In the genomic region with DNA sequence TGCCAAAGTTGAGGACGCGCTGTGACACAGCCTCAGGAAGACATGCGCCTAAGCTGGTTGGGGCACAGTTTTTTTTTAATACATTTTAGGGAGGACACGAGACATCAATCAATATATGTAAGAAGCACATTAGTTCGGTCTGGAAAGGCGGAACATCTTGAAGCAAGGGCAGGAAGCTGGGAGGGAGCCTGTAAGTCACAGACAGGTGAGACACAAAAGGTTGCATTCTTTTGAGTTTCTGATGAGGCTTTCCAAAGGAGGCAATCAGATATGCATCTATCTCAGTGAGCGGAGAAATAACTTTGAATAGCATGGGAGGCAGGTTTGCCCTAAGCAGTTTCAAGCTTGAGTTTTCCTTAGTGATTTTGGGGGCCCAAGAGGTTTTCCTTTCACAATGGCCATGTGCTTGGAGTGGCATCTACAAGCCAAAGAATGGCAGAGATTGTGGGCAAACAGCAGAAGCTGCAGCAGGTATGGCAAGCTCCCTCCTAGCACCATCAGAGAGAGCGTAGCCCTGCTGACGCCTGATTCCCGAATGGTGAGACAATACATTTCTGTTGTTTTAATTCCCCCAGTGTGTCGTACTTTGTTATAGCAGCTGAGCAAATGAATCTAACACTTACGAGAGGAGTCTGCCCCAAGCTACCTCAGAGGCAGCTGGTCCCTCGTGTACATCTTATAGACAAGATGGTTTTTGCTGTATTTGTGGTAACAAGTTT, we compare ENCODE assay signal across 35 cellular contexts.
A peak's percentile ranks its signal among the peaks of the same experiment; 100 is the strongest.
DNase-seq lines count a peak whose midpoint lies in the region; ATAC-seq and TF ChIP-seq lines count a peak whose summit lies in the region.
"Had no signal": no experiment of that assay in that cellular context is flagged by ENCODE, and none has a peak within 500 bp of the region (broad histone marks: within the 10 kb centered on the region; RNA-seq: fewer than 3 reads in every experiment).

No MANE protein-coding gene starts in this region.

- peak overlapping the region; percentile 90 for H2AFZ ChIP-seq in GM23338

- H4K5ac ChIP-seq in mesendoderm (ENCODE audit: low read length), result no peak overlapping the region

- H3K18ac ChIP-seq in mesendoderm (ENCODE audit: low read length), result peak overlapping the region; percentile 75

- H4K20me1 ChIP-seq in BLaER1 treated with 17β-estradiol and CSF1 and Interleukin-3, amounts not matched to agents 10 nM and 100 nM, result no peaks in the 10 kb centered on the region
- no peaks in the 10 kb centered on the region for H4K20me1 ChIP-seq in GM23338 (replicated peaks; ENCODE audit: insufficient read depth)

- H3K56ac ChIP-seq in mesendoderm (ENCODE audit: low read length), result no peak overlapping the region

- H3K27me3 ChIP-seq in BLaER1 treated with 17β-estradiol and CSF1 and Interleukin-3, amounts not matched to agents 10 nM and 100 nM, result no peaks in the 10 kb centered on the region
- no peaks in the 10 kb centered on the region for H3K27me3 ChIP-seq in GM23338 (ENCODE audit: insufficient read depth)
- no peaks in the 10 kb centered on the region for H3K27me3 ChIP-seq in mesendoderm (ENCODE audit: insufficient read depth, low read length, poor library complexity)
- H3K27me3 ChIP-seq: thyroid gland had no signal

- TF ChIP-seq CTCF in GM23338 (conservative IDR thresholded peaks at IDR 0.05; ENCODE audit: low read depth in 2 of 2), result no peak

- H3K27ac Mint-ChIP-seq in GM23338 (no peak overlapping the region; the same call in 1 of the 2 replicates), immature natural killer cell (no peak overlapping the region)
- H3K27ac Mint-ChIP-seq: activated CD4-positive, alpha-beta T cell treated with anti-CD3 and anti-CD28 coated beads, Interleukin-2, amount 10 ng/mL, durations not matched to agents 24 days and 14 days; B cell; CD8-positive, alpha-beta memory T cell; naive thymus-derived CD4-positive, alpha-beta T cell had no signal

- no peak overlapping the region for H2BK15ac ChIP-seq in mesendoderm (replicated peaks; ENCODE audit: low read depth)

- no peak overlapping the region for H3K23ac ChIP-seq in mesendoderm (ENCODE audit: low read length)

- no peaks in the 10 kb centered on the region for H3K79me1 ChIP-seq in mesendoderm (ENCODE audit: low read length)

- no CpG with 5 or more reads among the region's 13 CpGs for WGBS in mesendoderm (ENCODE audit: extremely low coverage, insufficient coverage, low lambda C conversion rate)

- H3K9me3 Mint-ChIP-seq in GM23338 (peaks cover 13% of the 10 kb centered on the region; the same call in 2 of the 3 replicates), immature natural killer cell (peaks cover 0 to 3% (median 0%) of the 10 kb centered on the region in 6 donors)

- no peak overlapping the region for H2AK5ac ChIP-seq in mesendoderm (ENCODE audit: low read length)

- no peaks in the 10 kb centered on the region for H3K36me3 ChIP-seq in BLaER1 treated with 17β-estradiol and CSF1 and Interleukin-3, amounts not matched to agents 10 nM and 100 nM
- H3K36me3 ChIP-seq in GM23338 (ENCODE audit: insufficient read depth) (no peaks in the 10 kb centered on the region), mesendoderm (ENCODE audit: control insufficient read depth, insufficient read depth, low read length) (no peaks in the 10 kb centered on the region)
- H3K36me3 ChIP-seq: thyroid gland had no signal

- H3K4me3 ChIP-seq in BLaER1 treated with 17β-estradiol and CSF1 and Interleukin-3, amounts not matched to agents 10 nM and 100 nM, result no peak overlapping the region
- H3K4me3 ChIP-seq in GM23338 (no peak overlapping the region), mesendoderm (ENCODE audit: low read length) (no peak overlapping the region)
- H3K4me3 ChIP-seq: thyroid gland had no signal

- H3K4me3 Mint-ChIP-seq in GM23338 (no peak overlapping the region), immature natural killer cell (no peak overlapping the region)
- H3K4me3 Mint-ChIP-seq: activated CD4-positive, alpha-beta T cell treated with anti-CD3 and anti-CD28 coated beads, Interleukin-2, amount 10 ng/mL, durations not matched to agents 24 days and 14 days; activated naive CD8-positive, alpha-beta T cell treated with anti-CD3 and anti-CD28 coated beads, Interleukin-2, amount 10 ng/mL, durations not matched to agents 7 days and 5 days; B cell; CD8-positive, alpha-beta memory T cell had no signal

- H3K9me3 ChIP-seq in BLaER1 treated with 17β-estradiol and CSF1 and Interleukin-3, amounts not matched to agents 10 nM and 100 nM (replicated peaks in 1 of 11), result peaks cover 0 to 16% (median 5%) of the 10 kb centered on the region in 11 experiments; a peak in 5 of 22 replicates
- H3K9me3 ChIP-seq: thyroid gland had no signal

- peaks cover 4% of the 10 kb centered on the region; the same call in 1 of the 3 replicates for H3K36me3 Mint-ChIP-seq in GM23338 (ENCODE audit: low read depth)
- H3K36me3 Mint-ChIP-seq in immature natural killer cell, result no peaks in the 10 kb centered on the region
- H3K36me3 Mint-ChIP-seq: activated naive CD8-positive, alpha-beta T cell treated with anti-CD3 and anti-CD28 coated beads, Interleukin-2, amount 10 ng/mL, durations not matched to agents 7 days and 5 days; CD8-positive, alpha-beta memory T cell; naive thymus-derived CD4-positive, alpha-beta T cell had no signal

- H3K79me2 ChIP-seq in GM23338 (replicated peaks; ENCODE audit: insufficient read depth) (no peaks in the 10 kb centered on the region), mesendoderm (ENCODE audit: control insufficient read depth, insufficient read depth, low read length) (no peaks in the 10 kb centered on the region)

- no peak overlapping the region for H4K8ac ChIP-seq in mesendoderm (ENCODE audit: low read depth, low read length)

- H3K9me2 ChIP-seq in GM23338 (ENCODE audit: insufficient read depth), result no peaks in the 10 kb centered on the region

- H3K4ac ChIP-seq in mesendoderm (ENCODE audit: low read depth, low read length), result no peak overlapping the region

- peaks cover 8 to 39% (median 25%) of the 10 kb centered on the region in 10 experiments; a peak in 19 of 20 replicates for H3K4me1 ChIP-seq in BLaER1 treated with 17β-estradiol and CSF1 and Interleukin-3, amounts not matched to agents 10 nM and 100 nM
- H3K4me1 ChIP-seq in GM23338 (ENCODE audit: insufficient read depth), result peaks cover 13% of the 10 kb centered on the region
- peaks cover 2% of the 10 kb centered on the region for H3K4me1 ChIP-seq in mesendoderm (ENCODE audit: control insufficient read depth, low read depth, low read length)
- H3K4me1 ChIP-seq: thyroid gland had no signal

- H3K27me3 Mint-ChIP-seq in GM23338 (ENCODE audit: insufficient read depth, low read depth, poor library complexity), result peaks cover 3% of the 10 kb centered on the region
- peaks cover 1 to 4% (median 2%) of the 10 kb centered on the region in 3 donors for H3K27me3 Mint-ChIP-seq in immature natural killer cell (ENCODE audit: low read depth in 3 of 3)
- H3K27me3 Mint-ChIP-seq: activated CD4-positive, alpha-beta T cell treated with anti-CD3 and anti-CD28 coated beads, Interleukin-2, amount 10 ng/mL, durations not matched to agents 24 days and 14 days; activated naive CD8-positive, alpha-beta T cell treated with anti-CD3 and anti-CD28 coated beads, Interleukin-2, amount 10 ng/mL, durations not matched to agents 7 days and 5 days; B cell had no signal

- no peak overlapping the region for H2BK120ac ChIP-seq in mesendoderm (ENCODE audit: low read depth, low read length)

- H2BK5ac ChIP-seq in mesendoderm (ENCODE audit: low read length), result no peak overlapping the region

- DNase-seq in GM23338 (ENCODE audit: low spot score), result peak; percentile 52
- peak; percentile 19 to 40 for DNase-seq in SHP77 (lab: John Stamatoyannopoulos, UW)
- DNase-seq in mesendoderm, result peak; percentile 58
- no peak for DNase-seq in immature natural killer cell
- no peak for DNase-seq in SIG-M5 treated with dmso at 0.1 percent for 504 hours (lab: John Stamatoyannopoulos, UW; ENCODE audit: unreplicated experiment)
- DNase-seq: ACHN; activated CD4-positive, alpha-beta T cell treated with anti-CD3 and anti-CD28 coated beads, Interleukin-2, amount 10 ng/mL, durations not matched to agents 24 days and 14 days; activated gamma-delta T cell treated with Interleukin-2 at 50 U/mL for 16 hours; activated naive CD8-positive, alpha-beta T cell treated with anti-CD3 and anti-CD28 coated beads, Interleukin-2, amount 10 ng/mL, durations not matched to agents 7 days and 5 days; activated T-cell treated with anti-CD3 and anti-CD28 coated beads, Interleukin-2, amount 50 U/mL, for 48 hours; aorta; CD8-positive, alpha-beta memory T cell; DMS153; effector CD4-positive, alpha-beta T cell; glutamatergic neuron; HCEC 1CT; islet precursor cell; left ventricle myocardium superior; midbrain; MM.1S; naive thymus-derived CD4-positive, alpha-beta T cell; NCI-H1105 treated with DMSO at 0.1 percent for 48 hours; NCI-H2029 treated with DMSO at 0.1 percent for 48 hours; NCI-H446; occipital lobe; PC-3; Right ventricle myocardium superior; stimulated activated CD4-positive, alpha-beta T cell treated with anti-CD3 and anti-CD28 coated beads, Interleukin-4, amount 100 ng/mL, for 1 hour; SW 1271; thyroid gland had no signal

- H3K4me1 Mint-ChIP-seq in GM23338 (peaks cover 16% of the 10 kb centered on the region), immature natural killer cell (no peaks in the 10 kb centered on the region)

- H3K4me2 ChIP-seq in BLaER1 treated with 17β-estradiol and CSF1 and Interleukin-3, amounts not matched to agents 10 nM and 100 nM, result peak overlapping the region in 9 of 11 experiments; percentile 33 to 82 (median 76); a peak in 18 of 22 replicates
- peak overlapping the region; percentile 1; the same call in 1 of the 2 replicates for H3K4me2 ChIP-seq in GM23338
- no peak overlapping the region for H3K4me2 ChIP-seq in mesendoderm (ENCODE audit: low read length)
- H3K4me2 ChIP-seq: KMS-11 had no signal

- ATAC-seq in GM23338 (peak; percentile 65), GM21723 (IDR thresholded peaks at IDR 0.05; ENCODE audit: unreplicated experiment) (no peak)
- ATAC-seq: left ventricle myocardium superior; naive thymus-derived CD4-positive, alpha-beta T cell; PC-3 had no signal

- H3K9ac ChIP-seq in BLaER1 treated with 17β-estradiol and CSF1 and Interleukin-3, amounts not matched to agents 10 nM and 100 nM, result no peak overlapping the region
- no peak overlapping the region for H3K9ac ChIP-seq in mesendoderm (ENCODE audit: low read length)
- H3K9ac ChIP-seq: KMS-11 had no signal

- H3F3A ChIP-seq in GM23338 (replicated peaks; ENCODE audit: low read depth), result no peaks in the 10 kb centered on the region

- peak overlapping the region in 5 of 11 experiments; percentile 2 to 53 (median 13); a peak in 6 of 22 replicates for H3K27ac ChIP-seq in BLaER1 treated with 17β-estradiol and CSF1 and Interleukin-3, amounts not matched to agents 10 nM and 100 nM
- H3K27ac ChIP-seq in GM23338 (ENCODE audit: low read depth), result no peak overlapping the region
- no peak overlapping the region for H3K27ac ChIP-seq in mesendoderm (ENCODE audit: low read depth, low read length)
- H3K27ac ChIP-seq: HL-60, KMS-11, thyroid gland had no signal

TF ChIP-seq in GM23338, 12 proteins besides CTCF, POLR2A, EP300 and RAD21 (continues in another document):
- TF ChIP-seq EZH2 (IDR thresholded peaks at IDR 0.05; ENCODE audit: low read depth, unreplicated experiment) (no peak), POLR2AphosphoS5 (IDR thresholded peaks at IDR 0.05; ENCODE audit: low read depth) (no peak)

Comparison
In these comparisons a context has a peak if more than half of its experiments do, and no peak if none do; other contexts are left out.
1. DNase-seq: peak in GM23338 (single experiment), SHP77 (2 of 2) and mesendoderm (single experiment); none in immature natural killer cell (0 of 3) and SIG-M5 treated with dmso at 0.1 percent for 504 hours (single experiment).